10 cellular contexts compared by ENCODE assay signal in genomic region chrX:36898301-36898700, GRCh38.
DNase-seq lines count a peak whose midpoint lies in the region; ATAC-seq and TF ChIP-seq lines count a peak whose summit lies in the region.
"Had no signal": no experiment of that assay in that cellular context is flagged by ENCODE, and none has a peak within 500 bp of the region (broad histone marks: within the 10 kb centered on the region; RNA-seq: fewer than 3 reads in every experiment).

No MANE protein-coding gene starts in this region.

- no peaks in the 10 kb centered on the region for H3K36me3 ChIP-seq in GM06990 (ENCODE audit: control insufficient read depth, insufficient read depth, low read length)
- no peaks in the 10 kb centered on the region for H3K36me3 ChIP-seq in H7 (replicated peaks; ENCODE audit: control insufficient read depth, insufficient read depth, low read length)
- no peaks in the 10 kb centered on the region for H3K36me3 ChIP-seq in left lung
- H3K36me3 ChIP-seq: sigmoid colon had no signal

- no peak overlapping the region for H3K27ac ChIP-seq in left lung
- H3K27ac ChIP-seq: sigmoid colon had no signal

- no peaks in the 10 kb centered on the region for H3K4me1 ChIP-seq in left lung
- H3K4me1 ChIP-seq: sigmoid colon had no signal

- intact Hi-C loops in left lung (cut with DNase I): no loop called here

- TF ChIP-seq CTCF in GM06990 (IDR thresholded peaks at IDR 0.05; ENCODE audit: insufficient read depth, low read length, poor library complexity, severe bottlenecking) (peak; percentile 66), left lung (IDR thresholded peaks at IDR 0.05) (peak in 1 of 2 donors; percentile 29)

- no peak for DNase-seq in GM06990 (ENCODE audit: extremely low read depth, insufficient read length)
- peak; percentile 6 for DNase-seq in H7
- DNase-seq in RPMI7951 (ENCODE audit: low read depth): peak; percentile 0
- DNase-seq in left lung: no peak
- no peak for DNase-seq in activated gamma-delta T cell treated with Interleukin-2 at 50 U/mL for 16 hours
- DNase-seq in foreskin melanocyte: no peak
- no peak for DNase-seq in activated naive CD4-positive, alpha-beta T cell treated with Interleukin-2 at 50 U/mL for 16 hours
- no peak for DNase-seq in ecto neural progenitor cell (ENCODE audit: low spot score)
- DNase-seq: activated naive CD8-positive, alpha-beta T cell treated with anti-CD3 and anti-CD28 coated beads, Interleukin-2, amount 10 ng/mL, durations not matched to agents 7 days and 5 days; sigmoid colon had no signal

- ATAC-seq in left lung: peak; percentile 74

- H3K27me3 ChIP-seq in GM06990 (replicated peaks; ENCODE audit: control insufficient read depth, insufficient read depth, low read length): no peaks in the 10 kb centered on the region
- H3K27me3 ChIP-seq in H7 (ENCODE audit: control insufficient read depth, insufficient read depth, low read length): no peaks in the 10 kb centered on the region
- H3K27me3 ChIP-seq in left lung: no peaks in the 10 kb centered on the region
- H3K27me3 ChIP-seq: sigmoid colon had no signal

- H3K9me3 ChIP-seq in left lung: no peaks in the 10 kb centered on the region
- H3K9me3 ChIP-seq: sigmoid colon had no signal

- no peak overlapping the region for H3K4me3 ChIP-seq in GM06990 (replicated peaks; ENCODE audit: low read depth, low read length)
- no peak overlapping the region for H3K4me3 ChIP-seq in H7 (ENCODE audit: insufficient read depth, low read depth, low read length)
- no peak overlapping the region for H3K4me3 ChIP-seq in left lung
- H3K4me3 ChIP-seq: sigmoid colon had no signal

Comparison
In these comparisons a context has a peak if more than half of its experiments do, and no peak if none do; other contexts are left out.
1. DNase-seq: peak in H7 (single experiment) and RPMI7951 (single experiment); none in GM06990 (single experiment), left lung (0 of 2), activated gamma-delta T cell treated with Interleukin-2 at 50 U/mL for 16 hours (single experiment), foreskin melanocyte (single experiment), activated naive CD4-positive, alpha-beta T cell treated with Interleukin-2 at 50 U/mL for 16 hours (single experiment) and ecto neural progenitor cell (single experiment).